ENCODE assay signal across 8 cellular contexts in genomic region chr5:145975361-145976066, GRCh38.
DNase-seq lines count a peak whose midpoint lies in the region; ATAC-seq, FAIRE-seq and TF ChIP-seq lines count a peak whose summit lies in the region.

No MANE protein-coding gene starts in this region.

- DNase-seq in AG09319 (ENCODE audit: extremely low read depth, low read depth) (peak; percentile 7), H54 (ENCODE audit: insufficient read length, low spot score) (peak; percentile 56), RWPE2 (ENCODE audit: low spot score) (peak; percentile 88), islet precursor cell (peak; percentile 70), NCI-H2171 (lab: John Stamatoyannopoulos, UW) (no peak), D341Med (ENCODE audit: low spot score) (no peak)

- ATAC-seq in RWPE2 (ENCODE audit: low read depth) (peak; percentile 90), HG03565 (IDR thresholded peaks at IDR 0.05; ENCODE audit: unreplicated experiment) (no peak), GM19395 (IDR thresholded peaks at IDR 0.05; ENCODE audit: unreplicated experiment) (no peak)

- no peaks in the 10 kb centered on the region for H3K9me3 ChIP-seq in RWPE2 (ENCODE audit: severe bottlenecking)

- peak overlapping the region; percentile 87 for H3K27ac ChIP-seq in RWPE2 (ENCODE audit: poor library complexity, severe bottlenecking)

- no peak for TF ChIP-seq CTCF in AG09319 (IDR thresholded peaks at IDR 0.05; ENCODE audit: low read depth, low read length)
- TF ChIP-seq CTCF in RWPE2 (IDR thresholded peaks at IDR 0.05; ENCODE audit: poor library complexity, severe bottlenecking): no peak

- H3K27me3 ChIP-seq in RWPE2 (ENCODE audit: insufficient read depth, poor library complexity, severe bottlenecking): no peaks in the 10 kb centered on the region

- no peaks in the 10 kb centered on the region for H3K36me3 ChIP-seq in RWPE2 (ENCODE audit: low read depth)

- H3K4me3 ChIP-seq in RWPE2 (ENCODE audit: severe bottlenecking): no peak overlapping the region

- peaks cover 30% of the 10 kb centered on the region for H3K4me1 ChIP-seq in RWPE2 (ENCODE audit: insufficient read depth, poor library complexity, severe bottlenecking)

- peak; percentile 95 for FAIRE-seq in H54 (lab: Jason Lieb, UNC)

- TF ChIP-seq POLR2A in H54 (IDR thresholded peaks at IDR 0.05; ENCODE audit: low read depth, low read length): no peak

Comparison
In these comparisons a context has a peak if more than half of its experiments do, and no peak if none do; other contexts are left out.
1. DNase-seq: peak in AG09319 (single experiment), H54 (single experiment), RWPE2 (single experiment) and islet precursor cell (single experiment); none in NCI-H2171 (single experiment) and D341Med (single experiment).